In the genomic region with DNA sequence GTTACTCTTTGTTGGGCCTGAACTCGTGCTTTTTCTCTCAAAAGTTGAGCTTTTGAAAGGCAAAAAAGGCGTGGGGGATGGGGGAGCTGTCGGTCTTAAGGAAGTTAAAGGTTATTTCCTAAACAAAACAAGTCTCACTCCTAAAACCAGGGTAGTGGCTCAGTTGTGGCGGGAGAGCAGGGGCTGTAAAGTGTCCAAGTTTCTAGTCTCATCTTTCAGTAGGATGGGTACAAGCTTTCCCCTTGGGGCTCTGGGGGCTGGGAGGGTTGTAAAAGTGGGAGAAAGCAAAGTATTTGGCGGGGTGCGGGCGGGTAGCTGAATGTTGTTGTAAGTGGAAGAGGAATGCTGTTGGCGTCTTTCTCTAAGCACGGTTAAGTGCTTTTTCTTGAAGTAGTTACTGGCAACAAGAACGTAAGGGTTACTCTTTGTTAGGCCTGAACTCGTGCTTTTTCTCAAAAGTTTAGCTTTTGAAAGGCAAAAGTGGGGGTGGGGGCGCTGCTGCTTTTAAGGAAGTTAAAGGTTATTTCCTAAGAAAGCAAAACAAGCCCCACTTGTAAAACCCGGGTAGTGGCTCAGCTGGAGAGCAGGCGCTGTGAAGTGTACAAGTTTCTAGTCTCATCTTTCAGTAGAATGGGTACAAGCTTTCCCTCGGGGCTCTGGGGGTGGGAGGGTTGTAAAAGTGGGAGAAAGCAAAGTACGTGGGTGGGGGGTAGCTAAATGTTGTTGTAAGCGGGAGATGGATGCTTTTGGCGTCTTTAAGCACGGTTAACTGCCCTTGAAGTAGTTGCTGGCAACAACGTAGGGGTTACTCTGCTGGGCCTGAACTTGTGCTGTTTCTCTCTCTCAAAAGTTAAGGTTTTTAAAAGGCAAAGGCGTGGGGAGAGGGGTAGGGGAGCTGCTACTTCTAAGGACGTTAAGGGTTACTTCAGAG, we compare ENCODE assay signal across 8 cellular contexts. TPM values are rescaled to one million over a fixed set of nuclear protein-coding genes. Genes with fewer than 3 reads are reported as not detected.
DNase-seq lines count a peak whose midpoint lies in the region; ATAC-seq and TF ChIP-seq lines count a peak whose summit lies in the region.

No MANE protein-coding gene starts in this region.

- ATAC-seq in gastroesophageal sphincter (no peak), HG03457 (IDR thresholded peaks at IDR 0.05; ENCODE audit: unreplicated experiment) (no peak)

- peaks cover 83% of the 10 kb centered on the region for H3K4me1 Mint-ChIP-seq in activated T-helper 1 cell treated with anti-CD3 and anti-CD28 coated beads, Interleukin-12 subunit alpha, Interleukin-12 subunit beta, Interleukin-2, Interleukin-4 antibody, amounts not matched to agents 30 ng/mL and 10 ng/mL and 1 ng/mL, durations not matched to agents 14 hours and 24 hours and 36 hours (ENCODE audit: low read depth)

- no peak overlapping the region for H2AFZ ChIP-seq in KMS-11 (ENCODE audit: low read depth)

- TF ChIP-seq POLR2A in GM18526 (IDR thresholded peaks at IDR 0.05; ENCODE audit: extremely low read depth, insufficient read length): peak; percentile 20
- TF ChIP-seq POLR2A in gastroesophageal sphincter (IDR thresholded peaks at IDR 0.05): no peak

- H3K4me3 Mint-ChIP-seq in activated T-helper 1 cell treated with anti-CD3 and anti-CD28 coated beads, Interleukin-12 subunit alpha, Interleukin-12 subunit beta, Interleukin-2, Interleukin-4 antibody, amounts not matched to agents 30 ng/mL and 10 ng/mL and 1 ng/mL, durations not matched to agents 14 hours and 24 hours and 36 hours: peak overlapping the region; percentile 82

- no peak for TF ChIP-seq CTCF in KMS-11 (conservative IDR thresholded peaks at IDR 0.05; ENCODE audit: low read depth, low read length)
- no peak for TF ChIP-seq CTCF in gastroesophageal sphincter (IDR thresholded peaks at IDR 0.05)

- H3K27ac ChIP-seq in KMS-11 (peak overlapping the region; percentile 91), gastroesophageal sphincter (peak overlapping the region; percentile 93 to 99 (median 98)), rectal smooth muscle tissue (ENCODE audit: low read depth, low read length) (peak overlapping the region; percentile 99)

- peaks cover 33% of the 10 kb centered on the region for H3K36me3 Mint-ChIP-seq in activated T-helper 1 cell treated with anti-CD3 and anti-CD28 coated beads, Interleukin-12 subunit alpha, Interleukin-12 subunit beta, Interleukin-2, Interleukin-4 antibody, amounts not matched to agents 30 ng/mL and 10 ng/mL and 1 ng/mL, durations not matched to agents 14 hours and 24 hours and 36 hours (ENCODE audit: low read depth)

- H3K9me3 Mint-ChIP-seq in activated T-helper 1 cell treated with anti-CD3 and anti-CD28 coated beads, Interleukin-12 subunit alpha, Interleukin-12 subunit beta, Interleukin-2, Interleukin-4 antibody, amounts not matched to agents 30 ng/mL and 10 ng/mL and 1 ng/mL, durations not matched to agents 14 hours and 24 hours and 36 hours: no peaks in the 10 kb centered on the region

- no peaks in the 10 kb centered on the region for H4K20me1 ChIP-seq in KMS-11 (ENCODE audit: insufficient read depth)

- H3K4me3 ChIP-seq in KMS-11 (IDR thresholded peaks at IDR 0.05; ENCODE audit: insufficient read depth, low read depth, low read length) (peak overlapping the region; percentile 51), gastroesophageal sphincter (peak overlapping the region; percentile 51 to 93), rectal smooth muscle tissue (ENCODE audit: low read length) (peak overlapping the region; percentile 84)

- H3K9ac ChIP-seq in KMS-11 (peak overlapping the region; percentile 85), rectal smooth muscle tissue (ENCODE audit: low read length) (peak overlapping the region; percentile 91)

- no peaks in the 10 kb centered on the region for H3K27me3 Mint-ChIP-seq in activated T-helper 1 cell treated with anti-CD3 and anti-CD28 coated beads, Interleukin-12 subunit alpha, Interleukin-12 subunit beta, Interleukin-2, Interleukin-4 antibody, amounts not matched to agents 30 ng/mL and 10 ng/mL and 1 ng/mL, durations not matched to agents 14 hours and 24 hours and 36 hours (ENCODE audit: insufficient read depth)

- 19 to 28% methylated on average over 18 to 21 of the region's 22 CpGs for WGBS in gastroesophageal sphincter (ENCODE audit: low coverage in 1 of 2), 2 donors

- peak overlapping the region; percentile 71 for H3K4me2 ChIP-seq in KMS-11

- no peaks in the 10 kb centered on the region for H3K9me3 ChIP-seq in gastroesophageal sphincter

- H3K36me3 ChIP-seq in KMS-11 (ENCODE audit: insufficient read depth): no peaks in the 10 kb centered on the region
- peaks cover 0 to 26% of the 10 kb centered on the region in 2 donors for H3K36me3 ChIP-seq in gastroesophageal sphincter
- peaks cover 26% of the 10 kb centered on the region for H3K36me3 ChIP-seq in rectal smooth muscle tissue (ENCODE audit: control insufficient read depth, insufficient read depth, low read length)

- peak overlapping the region; percentile 93 for H3K27ac Mint-ChIP-seq in activated T-helper 1 cell treated with anti-CD3 and anti-CD28 coated beads, Interleukin-12 subunit alpha, Interleukin-12 subunit beta, Interleukin-2, Interleukin-4 antibody, amounts not matched to agents 30 ng/mL and 10 ng/mL and 1 ng/mL, durations not matched to agents 14 hours and 24 hours and 36 hours

- peaks cover 32% of the 10 kb centered on the region for H3K79me2 ChIP-seq in KMS-11 (ENCODE audit: insufficient read depth, low read depth)

- no peak for TF ChIP-seq EP300 in gastroesophageal sphincter (IDR thresholded peaks at IDR 0.05)

- H3K27me3 ChIP-seq in KMS-11 (ENCODE audit: insufficient read depth, low read depth): no peaks in the 10 kb centered on the region
- no peaks in the 10 kb centered on the region for H3K27me3 ChIP-seq in gastroesophageal sphincter
- no peaks in the 10 kb centered on the region for H3K27me3 ChIP-seq in rectal smooth muscle tissue (ENCODE audit: control insufficient read depth, insufficient read depth, low read length)

- peaks cover 27% of the 10 kb centered on the region for H3K4me1 ChIP-seq in KMS-11 (ENCODE audit: low read depth, poor library complexity, severe bottlenecking)
- H3K4me1 ChIP-seq in gastroesophageal sphincter: peaks cover under 1 to 76% (median 24%) of the 10 kb centered on the region in 3 donors
- peaks cover 44% of the 10 kb centered on the region for H3K4me1 ChIP-seq in rectal smooth muscle tissue (ENCODE audit: control insufficient read depth, insufficient read depth, low read length)

- intact Hi-C loops in activated T-helper 1 cell treated with anti-CD3 and anti-CD28 coated beads, Interleukin-12 subunit alpha, Interleukin-12 subunit beta, Interleukin-2, Interleukin-4 antibody, amounts not matched to agents 30 ng/mL and 10 ng/mL and 1 ng/mL, durations not matched to agents 14 hours and 24 hours and 36 hours (cut with micrococcal nuclease): loop anchor here (1.0 to 10.0 kb wide), 10 partner anchors 21 to 1913 kb away; no protein-coding TSS in a partner anchor

- peak; percentile 36 for DNase-seq in activated T-helper 1 cell treated with anti-CD3 and anti-CD28 coated beads, Interleukin-12 subunit alpha, Interleukin-12 subunit beta, Interleukin-2, Interleukin-4 antibody, amounts not matched to agents 30 ng/mL and 10 ng/mL and 1 ng/mL, durations not matched to agents 14 hours and 24 hours and 36 hours (ENCODE audit: low spot score)
- DNase-seq in NCI-H146 (lab: John Stamatoyannopoulos, UW) (no peak), NCI-H1092 treated with DMSO at 0.1 percent for 48 hours (lab: John Stamatoyannopoulos, UW) (no peak)

RNA-seq across cellular contexts. Expression of gene WDR1, which starts 1.1 kb away (rescaled TPM):
- total RNA-seq in activated T-helper 1 cell treated with anti-CD3 and anti-CD28 coated beads, Interleukin-12 subunit alpha, Interleukin-12 subunit beta, Interleukin-2, Interleukin-4 antibody, amounts not matched to agents 30 ng/mL and 10 ng/mL and 1 ng/mL, durations not matched to agents 14 hours and 24 hours and 36 hours: 449 and 453 TPM in 2 replicates
- total RNA-seq in gastroesophageal sphincter: 100 to 1,000 TPM; 353 to 530 (median 419) TPM
